In genomic region chr10:24894728-24895127, GRCh38 we compare ENCODE assay signal across 10 cellular contexts.
DNase-seq lines count a peak whose midpoint lies in the region; ATAC-seq lines count a peak whose summit lies in the region.
"Had no signal": no experiment of that assay in that cellular context is flagged by ENCODE, and none has a peak within 500 bp of the region (broad histone marks: within the 10 kb centered on the region; RNA-seq: fewer than 3 reads in every experiment).

No MANE protein-coding gene starts in this region.

- peak overlapping the region; percentile 75 to 77 for H3K4me3 Mint-ChIP-seq in effector memory CD8-positive, alpha-beta T cell
- H3K4me3 Mint-ChIP-seq: GM23338 had no signal

- no peaks in the 10 kb centered on the region for H3K9me3 Mint-ChIP-seq in effector memory CD8-positive, alpha-beta T cell
- H3K9me3 Mint-ChIP-seq: GM23338 had no signal

- no peaks in the 10 kb centered on the region for H3K36me3 Mint-ChIP-seq in effector memory CD8-positive, alpha-beta T cell (ENCODE audit: insufficient read depth)

- peak overlapping the region; percentile 86 to 96 for H3K27ac Mint-ChIP-seq in effector memory CD8-positive, alpha-beta T cell
- H3K27ac Mint-ChIP-seq: GM23338 had no signal

- peak; percentile 18 for DNase-seq in stimulated activated CD4-positive, alpha-beta T cell treated with anti-CD3 and anti-CD28 coated beads, Interleukin-15, amount 100 ng/mL, for 24 hours
- DNase-seq in stimulated activated CD4-positive, alpha-beta T cell treated with anti-CD3 and anti-CD28 coated beads, Interleukin-4, amount 100 ng/mL, for 1 hour = no peak
- DNase-seq in activated T-cell treated with anti-CD3 and anti-CD28 coated beads for 4 hours (peak; percentile 14), putamen (ENCODE audit: low spot score) (no peak)
- DNase-seq in effector memory CD8-positive, alpha-beta T cell = peak; percentile 10 to 38 (median 15)
- DNase-seq in stimulated activated naive CD8-positive, alpha-beta T cell treated with anti-CD3 and anti-CD28 coated beads, Interleukin-15, Interleukin-2, amounts not matched to agents 100 U/mL and 50 U/mL, for 24 hours = peak; percentile 30
- DNase-seq: DND-41 had no signal

- no peaks in the 10 kb centered on the region for H3K27me3 Mint-ChIP-seq in effector memory CD8-positive, alpha-beta T cell

- H3K4me1 Mint-ChIP-seq in effector memory CD8-positive, alpha-beta T cell (ENCODE audit: low read depth in 2 of 2) = peaks cover 32 to 35% of the 10 kb centered on the region in 2 donors

- peak; percentile 90 for ATAC-seq in effector memory CD8-positive, alpha-beta T cell (replicated peaks)
- peak; percentile 25 for ATAC-seq in stimulated activated naive CD8-positive, alpha-beta T cell treated with anti-CD3 and anti-CD28 coated beads, Interleukin-15, Interleukin-2, amounts not matched to agents 100 U/mL and 50 U/mL, for 24 hours
- ATAC-seq in HG02852 (IDR thresholded peaks at IDR 0.05; ENCODE audit: unreplicated experiment) (no peak), GM21528 (IDR thresholded peaks at IDR 0.05; ENCODE audit: low FRiP score, unreplicated experiment) (no peak)
- ATAC-seq: GM23338 had no signal

Comparison
In these comparisons a context has a peak if more than half of its experiments do, and no peak if none do; other contexts are left out.
1. DNase-seq: peak in stimulated activated CD4-positive, alpha-beta T cell treated with anti-CD3 and anti-CD28 coated beads, Interleukin-15, amount 100 ng/mL, for 24 hours (single experiment), activated T-cell treated with anti-CD3 and anti-CD28 coated beads for 4 hours (single experiment), effector memory CD8-positive, alpha-beta T cell (3 of 3) and stimulated activated naive CD8-positive, alpha-beta T cell treated with anti-CD3 and anti-CD28 coated beads, Interleukin-15, Interleukin-2, amounts not matched to agents 100 U/mL and 50 U/mL, for 24 hours (single experiment); none in stimulated activated CD4-positive, alpha-beta T cell treated with anti-CD3 and anti-CD28 coated beads, Interleukin-4, amount 100 ng/mL, for 1 hour (single experiment) and putamen (single experiment).
2. ATAC-seq: peak in effector memory CD8-positive, alpha-beta T cell (single experiment) and stimulated activated naive CD8-positive, alpha-beta T cell treated with anti-CD3 and anti-CD28 coated beads, Interleukin-15, Interleukin-2, amounts not matched to agents 100 U/mL and 50 U/mL, for 24 hours (single experiment); none in HG02852 (single experiment) and GM21528 (single experiment).